Comparison of ENCODE assay signal across 2 cellular contexts in the genomic region with DNA sequence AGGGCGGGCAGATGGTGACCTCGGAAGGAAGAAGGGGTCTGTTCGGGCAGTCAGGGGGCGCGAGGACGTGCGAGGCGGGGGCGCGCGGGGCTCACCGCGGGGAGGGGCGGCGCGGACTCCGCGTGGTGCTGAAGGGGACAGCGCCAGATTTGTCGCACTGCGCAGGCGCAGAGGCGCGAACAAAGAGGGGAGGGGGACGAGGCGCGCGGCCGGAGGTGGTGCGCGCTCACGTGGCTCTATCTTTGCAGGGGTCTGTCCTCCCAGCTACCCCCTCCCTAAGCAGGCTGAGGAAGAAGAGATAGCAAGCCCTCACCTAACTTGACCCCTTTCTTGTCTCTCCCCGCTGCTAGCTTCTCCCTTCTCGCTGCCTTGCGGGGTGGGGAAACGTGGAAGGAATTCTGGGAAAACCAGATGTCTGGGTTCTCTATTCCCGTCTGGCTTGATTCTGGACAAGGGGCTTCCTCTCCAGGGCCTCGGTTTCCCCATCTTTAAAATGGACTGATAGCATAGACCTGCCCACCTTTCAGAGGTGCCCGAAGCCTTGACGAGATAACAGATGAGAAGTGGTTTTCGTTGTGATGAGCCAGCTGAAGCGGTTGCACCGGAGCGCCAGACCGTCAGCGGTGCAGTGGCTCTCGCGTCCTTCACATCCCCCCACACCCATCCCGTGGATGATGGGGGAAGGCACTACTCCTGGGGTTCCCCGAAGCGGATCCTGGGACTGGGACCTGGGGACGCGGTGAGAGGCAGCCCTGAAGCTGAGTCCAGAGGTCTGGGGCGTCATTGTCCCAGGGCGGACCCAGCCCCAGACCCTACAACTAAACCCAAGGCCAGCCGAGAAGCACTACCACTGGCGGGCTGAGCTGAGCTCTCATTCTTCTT.
TF ChIP-seq lines count a peak whose summit lies in the region.

No MANE protein-coding gene starts in this region.

TF ChIP-seq in WTC11, 78 proteins besides CTCF, POLR2A, EP300 and RAD21 (continues in another document):
- TF ChIP-seq RELA (CRISPR knock-in tag; IDR thresholded peaks at IDR 0.05; ENCODE audit: borderline replicate concordance): 0 out of 2 replicates have a peak, but pooled peaks have one; percentile 28
- 0 out of 2 replicates have a peak, but pooled peaks have one; percentile 30 for TF ChIP-seq TEAD1 (CRISPR knock-in tag; IDR thresholded peaks at IDR 0.05)
- TF ChIP-seq, protein P1, sequence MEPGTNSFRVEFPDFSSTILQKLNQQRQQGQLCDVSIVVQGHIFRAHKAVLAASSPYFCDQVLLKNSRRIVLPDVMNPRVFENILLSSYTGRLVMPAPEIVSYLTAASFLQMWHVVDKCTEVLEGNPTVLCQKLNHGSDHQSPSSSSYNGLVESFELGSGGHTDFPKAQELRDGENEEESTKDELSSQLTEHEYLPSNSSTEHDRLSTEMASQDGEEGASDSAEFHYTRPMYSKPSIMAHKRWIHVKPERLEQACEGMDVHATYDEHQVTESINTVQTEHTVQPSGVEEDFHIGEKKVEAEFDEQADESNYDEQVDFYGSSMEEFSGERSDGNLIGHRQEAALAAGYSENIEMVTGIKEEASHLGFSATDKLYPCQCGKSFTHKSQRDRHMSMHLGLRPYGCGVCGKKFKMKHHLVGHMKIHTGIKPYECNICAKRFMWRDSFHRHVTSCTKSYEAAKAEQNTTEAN (CRISPR knock-in tag; IDR thresholded peaks at IDR 0.05): peak; percentile 49; the same call in 1 of the 2 replicates
- TF ChIP-seq, protein P2, sequence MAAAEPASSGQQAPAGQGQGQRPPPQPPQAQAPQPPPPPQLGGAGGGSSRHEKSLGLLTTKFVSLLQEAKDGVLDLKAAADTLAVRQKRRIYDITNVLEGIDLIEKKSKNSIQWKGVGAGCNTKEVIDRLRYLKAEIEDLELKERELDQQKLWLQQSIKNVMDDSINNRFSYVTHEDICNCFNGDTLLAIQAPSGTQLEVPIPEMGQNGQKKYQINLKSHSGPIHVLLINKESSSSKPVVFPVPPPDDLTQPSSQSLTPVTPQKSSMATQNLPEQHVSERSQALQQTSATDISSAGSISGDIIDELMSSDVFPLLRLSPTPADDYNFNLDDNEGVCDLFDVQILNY (CRISPR knock-in tag; IDR thresholded peaks at IDR 0.05): peak; percentile 61; the same call in 1 of the 2 replicates
- peak; percentile 76 for TF ChIP-seq USF2 (CRISPR knock-in tag; IDR thresholded peaks at IDR 0.05)
- TF ChIP-seq, protein P3, sequence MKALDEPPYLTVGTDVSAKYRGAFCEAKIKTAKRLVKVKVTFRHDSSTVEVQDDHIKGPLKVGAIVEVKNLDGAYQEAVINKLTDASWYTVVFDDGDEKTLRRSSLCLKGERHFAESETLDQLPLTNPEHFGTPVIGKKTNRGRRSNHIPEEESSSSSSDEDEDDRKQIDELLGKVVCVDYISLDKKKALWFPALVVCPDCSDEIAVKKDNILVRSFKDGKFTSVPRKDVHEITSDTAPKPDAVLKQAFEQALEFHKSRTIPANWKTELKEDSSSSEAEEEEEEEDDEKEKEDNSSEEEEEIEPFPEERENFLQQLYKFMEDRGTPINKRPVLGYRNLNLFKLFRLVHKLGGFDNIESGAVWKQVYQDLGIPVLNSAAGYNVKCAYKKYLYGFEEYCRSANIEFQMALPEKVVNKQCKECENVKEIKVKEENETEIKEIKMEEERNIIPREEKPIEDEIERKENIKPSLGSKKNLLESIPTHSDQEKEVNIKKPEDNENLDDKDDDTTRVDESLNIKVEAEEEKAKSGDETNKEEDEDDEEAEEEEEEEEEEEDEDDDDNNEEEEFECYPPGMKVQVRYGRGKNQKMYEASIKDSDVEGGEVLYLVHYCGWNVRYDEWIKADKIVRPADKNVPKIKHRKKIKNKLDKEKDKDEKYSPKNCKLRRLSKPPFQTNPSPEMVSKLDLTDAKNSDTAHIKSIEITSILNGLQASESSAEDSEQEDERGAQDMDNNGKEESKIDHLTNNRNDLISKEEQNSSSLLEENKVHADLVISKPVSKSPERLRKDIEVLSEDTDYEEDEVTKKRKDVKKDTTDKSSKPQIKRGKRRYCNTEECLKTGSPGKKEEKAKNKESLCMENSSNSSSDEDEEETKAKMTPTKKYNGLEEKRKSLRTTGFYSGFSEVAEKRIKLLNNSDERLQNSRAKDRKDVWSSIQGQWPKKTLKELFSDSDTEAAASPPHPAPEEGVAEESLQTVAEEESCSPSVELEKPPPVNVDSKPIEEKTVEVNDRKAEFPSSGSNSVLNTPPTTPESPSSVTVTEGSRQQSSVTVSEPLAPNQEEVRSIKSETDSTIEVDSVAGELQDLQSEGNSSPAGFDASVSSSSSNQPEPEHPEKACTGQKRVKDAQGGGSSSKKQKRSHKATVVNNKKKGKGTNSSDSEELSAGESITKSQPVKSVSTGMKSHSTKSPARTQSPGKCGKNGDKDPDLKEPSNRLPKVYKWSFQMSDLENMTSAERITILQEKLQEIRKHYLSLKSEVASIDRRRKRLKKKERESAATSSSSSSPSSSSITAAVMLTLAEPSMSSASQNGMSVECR (CRISPR knock-in tag; IDR thresholded peaks at IDR 0.05; ENCODE audit: borderline replicate concordance): 0 out of 2 replicates have a peak, but pooled peaks have one; percentile 21
- peak; percentile 34; the same call in 1 of the 2 replicates for TF ChIP-seq NR2C2 (CRISPR knock-in tag; IDR thresholded peaks at IDR 0.05)
- peak; percentile 78 for TF ChIP-seq FOXK1 (CRISPR knock-in tag; IDR thresholded peaks at IDR 0.05)
- TF ChIP-seq ZNF219 (CRISPR knock-in tag; IDR thresholded peaks at IDR 0.05; ENCODE audit: borderline replicate concordance): no peak
- TF ChIP-seq, protein P4, sequence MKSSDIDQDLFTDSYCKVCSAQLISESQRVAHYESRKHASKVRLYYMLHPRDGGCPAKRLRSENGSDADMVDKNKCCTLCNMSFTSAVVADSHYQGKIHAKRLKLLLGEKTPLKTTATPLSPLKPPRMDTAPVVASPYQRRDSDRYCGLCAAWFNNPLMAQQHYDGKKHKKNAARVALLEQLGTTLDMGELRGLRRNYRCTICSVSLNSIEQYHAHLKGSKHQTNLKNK (CRISPR knock-in tag; IDR thresholded peaks at IDR 0.05): no peak
- TF ChIP-seq, protein P5, sequence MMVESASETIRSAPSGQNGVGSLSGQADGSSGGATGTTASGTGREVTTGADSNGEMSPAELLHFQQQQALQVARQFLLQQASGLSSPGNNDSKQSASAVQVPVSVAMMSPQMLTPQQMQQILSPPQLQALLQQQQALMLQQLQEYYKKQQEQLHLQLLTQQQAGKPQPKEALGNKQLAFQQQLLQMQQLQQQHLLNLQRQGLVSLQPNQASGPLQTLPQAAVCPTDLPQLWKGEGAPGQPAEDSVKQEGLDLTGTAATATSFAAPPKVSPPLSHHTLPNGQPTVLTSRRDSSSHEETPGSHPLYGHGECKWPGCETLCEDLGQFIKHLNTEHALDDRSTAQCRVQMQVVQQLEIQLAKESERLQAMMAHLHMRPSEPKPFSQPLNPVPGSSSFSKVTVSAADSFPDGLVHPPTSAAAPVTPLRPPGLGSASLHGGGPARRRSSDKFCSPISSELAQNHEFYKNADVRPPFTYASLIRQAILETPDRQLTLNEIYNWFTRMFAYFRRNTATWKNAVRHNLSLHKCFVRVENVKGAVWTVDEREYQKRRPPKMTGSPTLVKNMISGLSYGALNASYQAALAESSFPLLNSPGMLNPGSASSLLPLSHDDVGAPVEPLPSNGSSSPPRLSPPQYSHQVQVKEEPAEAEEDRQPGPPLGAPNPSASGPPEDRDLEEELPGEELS (CRISPR knock-in tag; IDR thresholded peaks at IDR 0.05): peak; percentile 87

TF ChIP-seq in HepG2, 621 proteins besides CTCF, POLR2A, EP300 and RAD21 (continues in another document):
- TF ChIP-seq FOXM1 (CRISPR knock-in tag; IDR thresholded peaks at IDR 0.05) (peak; percentile 72; the same call in 1 of the 2 replicates), ZNF232 (CRISPR knock-in tag; IDR thresholded peaks at IDR 0.05; ENCODE audit: borderline replicate concordance) (peak; percentile 89), NR2F6 (IDR thresholded peaks at IDR 0.05) (no peak), NR2F6 (CRISPR knock-in tag; IDR thresholded peaks at IDR 0.05) (0 out of 2 replicates have a peak, but pooled peaks have one; percentile 11), SNAPC2 (CRISPR knock-in tag; IDR thresholded peaks at IDR 0.05) (0 out of 2 replicates have a peak, but pooled peaks have one; percentile 47), MYC (CRISPR knock-in tag; IDR thresholded peaks at IDR 0.05; ENCODE audit: borderline replicate concordance) (peak; percentile 78), HMGA1 (CRISPR knock-in tag; conservative IDR thresholded peaks at IDR 0.05) (no peak), SMARCE1 (IDR thresholded peaks at IDR 0.05; ENCODE audit: borderline replicate concordance) (no peak), ZIK1 (CRISPR knock-in tag; IDR thresholded peaks at IDR 0.05; ENCODE audit: borderline replicate concordance, low read depth) (peak; percentile 58; the same call in 1 of the 2 replicates), KDM2A (CRISPR knock-in tag; IDR thresholded peaks at IDR 0.05; ENCODE audit: borderline replicate concordance, low read depth) (peak; percentile 75), HES4 (CRISPR knock-in tag; IDR thresholded peaks at IDR 0.05; ENCODE audit: borderline replicate concordance) (peak; percentile 47; the same call in 1 of the 2 replicates), ZNF792 (CRISPR knock-in tag; IDR thresholded peaks at IDR 0.05) (0 out of 2 replicates have a peak, but pooled peaks have one; percentile 47), AHDC1 (CRISPR knock-in tag; IDR thresholded peaks at IDR 0.05; ENCODE audit: borderline replicate concordance) (0 out of 2 replicates have a peak, but pooled peaks have one; percentile 21), IRX3 (CRISPR knock-in tag; IDR thresholded peaks at IDR 0.05; ENCODE audit: borderline replicate concordance, low read depth) (peak; percentile 63; the same call in 1 of the 2 replicates), HDAC1 (CRISPR knock-in tag; IDR thresholded peaks at IDR 0.05) (peak; percentile 79; the same call in 1 of the 2 replicates), PITX1 (CRISPR knock-in tag; IDR thresholded peaks at IDR 0.05) (no peak), ZNF564 (CRISPR knock-in tag; IDR thresholded peaks at IDR 0.05) (no peak), TEAD3 (CRISPR knock-in tag; optimal IDR thresholded peaks at IDR 0.05; ENCODE audit: borderline replicate concordance) (peak; percentile 34), ZNF761 (CRISPR knock-in tag; conservative IDR thresholded peaks at IDR 0.05) (0 out of 2 replicates have a peak, but pooled peaks have one; percentile 46)
- TF ChIP-seq, protein P6, sequence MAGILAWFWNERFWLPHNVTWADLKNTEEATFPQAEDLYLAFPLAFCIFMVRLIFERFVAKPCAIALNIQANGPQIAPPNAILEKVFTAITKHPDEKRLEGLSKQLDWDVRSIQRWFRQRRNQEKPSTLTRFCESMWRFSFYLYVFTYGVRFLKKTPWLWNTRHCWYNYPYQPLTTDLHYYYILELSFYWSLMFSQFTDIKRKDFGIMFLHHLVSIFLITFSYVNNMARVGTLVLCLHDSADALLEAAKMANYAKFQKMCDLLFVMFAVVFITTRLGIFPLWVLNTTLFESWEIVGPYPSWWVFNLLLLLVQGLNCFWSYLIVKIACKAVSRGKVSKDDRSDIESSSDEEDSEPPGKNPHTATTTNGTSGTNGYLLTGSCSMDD (CRISPR knock-in tag; IDR thresholded peaks at IDR 0.05): 0 out of 2 replicates have a peak, but pooled peaks have one; percentile 53
- TF ChIP-seq, protein P1 (CRISPR knock-in tag; conservative IDR thresholded peaks at IDR 0.05): 0 out of 2 replicates have a peak, but pooled peaks have one; percentile 64
- TF ChIP-seq, protein P7, sequence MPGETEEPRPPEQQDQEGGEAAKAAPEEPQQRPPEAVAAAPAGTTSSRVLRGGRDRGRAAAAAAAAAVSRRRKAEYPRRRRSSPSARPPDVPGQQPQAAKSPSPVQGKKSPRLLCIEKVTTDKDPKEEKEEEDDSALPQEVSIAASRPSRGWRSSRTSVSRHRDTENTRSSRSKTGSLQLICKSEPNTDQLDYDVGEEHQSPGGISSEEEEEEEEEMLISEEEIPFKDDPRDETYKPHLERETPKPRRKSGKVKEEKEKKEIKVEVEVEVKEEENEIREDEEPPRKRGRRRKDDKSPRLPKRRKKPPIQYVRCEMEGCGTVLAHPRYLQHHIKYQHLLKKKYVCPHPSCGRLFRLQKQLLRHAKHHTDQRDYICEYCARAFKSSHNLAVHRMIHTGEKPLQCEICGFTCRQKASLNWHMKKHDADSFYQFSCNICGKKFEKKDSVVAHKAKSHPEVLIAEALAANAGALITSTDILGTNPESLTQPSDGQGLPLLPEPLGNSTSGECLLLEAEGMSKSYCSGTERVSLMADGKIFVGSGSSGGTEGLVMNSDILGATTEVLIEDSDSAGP (CRISPR knock-in tag; IDR thresholded peaks at IDR 0.05; ENCODE audit: borderline replicate concordance): peak; percentile 73
